In the genomic region with DNA sequence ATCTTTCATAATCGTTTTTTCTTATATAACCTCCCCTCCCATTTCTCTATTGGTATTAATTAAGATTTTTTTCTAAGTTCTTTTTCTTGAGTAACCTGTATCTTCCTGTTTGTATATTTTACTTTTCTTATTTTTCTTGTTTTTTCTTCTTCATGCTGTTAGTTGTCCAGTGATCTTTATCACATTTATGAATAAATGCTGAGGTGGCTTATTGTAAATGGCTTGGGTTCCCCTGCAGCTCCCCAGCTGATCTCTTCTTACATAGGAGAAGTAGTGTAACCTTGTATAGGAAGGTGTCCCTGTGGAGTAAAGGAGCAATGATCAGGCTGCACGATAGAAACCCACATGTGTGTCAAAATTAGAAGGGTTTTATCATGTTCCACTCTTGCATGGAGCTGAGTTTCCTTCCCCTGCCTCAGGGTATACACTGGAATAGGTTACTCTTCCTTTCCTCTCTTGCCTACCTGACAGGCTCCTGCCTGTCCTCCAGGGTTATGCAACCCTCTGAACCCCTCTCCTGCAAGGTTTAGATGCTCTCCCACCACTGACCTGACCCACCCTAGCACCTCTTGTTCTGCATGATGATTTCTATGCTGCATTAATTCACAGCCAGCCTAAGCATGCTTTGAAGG, we compare ENCODE assay signal across 15 cellular contexts.
A peak's percentile ranks its signal among the peaks of the same experiment; 100 is the strongest.
DNase-seq lines count a peak whose midpoint lies in the region; ATAC-seq lines count a peak whose summit lies in the region.
"Had no signal": no experiment of that assay in that cellular context is flagged by ENCODE, and none has a peak within 500 bp of the region (broad histone marks: within the 10 kb centered on the region; RNA-seq: fewer than 3 reads in every experiment).

No MANE protein-coding gene starts in this region.

- no peaks in the 10 kb centered on the region for H3K27me3 Mint-ChIP-seq in activated T-helper 17 cell treated with anti-CD3 and anti-CD28 coated beads, Interleukin-2, amount 50 U/mL, for 72 hours
- H3K27me3 Mint-ChIP-seq: brain had no signal

- H3K27ac ChIP-seq in BLaER1 treated with 17β-estradiol and CSF1 and Interleukin-3, amounts not matched to agents 10 nM and 100 nM: peak overlapping the region in 2 of 11 experiments; percentile 1 to 44; a peak in 1 of 22 replicates
- H3K27ac ChIP-seq: esophagus muscularis mucosa, Peyer's patch had no signal

- peaks cover 14 to 26% (median 16%) of the 10 kb centered on the region in 10 experiments for H3K4me1 ChIP-seq in BLaER1 treated with 17β-estradiol and CSF1 and Interleukin-3, amounts not matched to agents 10 nM and 100 nM

- no peaks in the 10 kb centered on the region for H3K27me3 ChIP-seq in BLaER1 treated with 17β-estradiol and CSF1 and Interleukin-3, amounts not matched to agents 10 nM and 100 nM
- H3K27me3 ChIP-seq: esophagus muscularis mucosa, Peyer's patch, upper lobe of left lung had no signal

- peaks cover 29% of the 10 kb centered on the region for H3K4me1 Mint-ChIP-seq in activated T-helper 17 cell treated with anti-CD3 and anti-CD28 coated beads, Interleukin-2, amount 50 U/mL, for 72 hours

- peaks cover 0 to 78% (median 16%) of the 10 kb centered on the region in 11 experiments; a peak in 14 of 22 replicates for H3K36me3 ChIP-seq in BLaER1 treated with 17β-estradiol and CSF1 and Interleukin-3, amounts not matched to agents 10 nM and 100 nM
- H3K36me3 ChIP-seq: esophagus muscularis mucosa, Peyer's patch, upper lobe of left lung had no signal

- H3K9ac ChIP-seq in BLaER1 treated with 17β-estradiol and CSF1 and Interleukin-3, amounts not matched to agents 10 nM and 100 nM: no peak overlapping the region

- no peak overlapping the region for H3K4me3 ChIP-seq in BLaER1 treated with 17β-estradiol and CSF1 and Interleukin-3, amounts not matched to agents 10 nM and 100 nM
- H3K4me3 ChIP-seq: esophagus muscularis mucosa, Peyer's patch, upper lobe of left lung had no signal

- peaks cover 24% of the 10 kb centered on the region for H3K36me3 Mint-ChIP-seq in activated T-helper 17 cell treated with anti-CD3 and anti-CD28 coated beads, Interleukin-2, amount 50 U/mL, for 72 hours (ENCODE audit: low read depth)

- H4K20me1 ChIP-seq in BLaER1 treated with 17β-estradiol and CSF1 and Interleukin-3, amounts not matched to agents 10 nM and 100 nM: peaks cover 0 to 96% (median 29%) of the 10 kb centered on the region in 11 experiments; a peak in 12 of 22 replicates

- ATAC-seq in GM19035 (IDR thresholded peaks at IDR 0.05; ENCODE audit: unreplicated experiment) (peak; percentile 29), HG03060 (IDR thresholded peaks at IDR 0.05; ENCODE audit: low read depth, unreplicated experiment) (peak; percentile 8), HG02571 (IDR thresholded peaks at IDR 0.05; ENCODE audit: unreplicated experiment) (no peak)
- no peak for ATAC-seq in activated T-helper 17 cell treated with anti-CD3 and anti-CD28 coated beads, Interleukin-2, amount 50 U/mL, for 72 hours (replicated peaks)

- peak overlapping the region; percentile 23 to 68 (median 53) for H3K4me2 ChIP-seq in BLaER1 treated with 17β-estradiol and CSF1 and Interleukin-3, amounts not matched to agents 10 nM and 100 nM

- no peak for DNase-seq in activated CD4-positive, CD25-positive, alpha-beta regulatory T cell treated with anti-CD3 and anti-CD28 coated beads, Interleukin-2, amount 50 U/mL, for 72 hours
- DNase-seq in DMS114 treated with DMSO at 0.1 percent for 48 hours (lab: John Stamatoyannopoulos, UW; ENCODE audit: unreplicated experiment) (no peak), NOMO-1 treated with dmso at 0.1 percent for 144 hours (lab: John Stamatoyannopoulos, UW; ENCODE audit: unreplicated experiment) (no peak)
- DNase-seq: activated T-cell treated with anti-CD3 and anti-CD28 coated beads, Interleukin-2, amount 50 U/mL, for 1 hour; C1 segment of cervical spinal cord; NCI-H226; Peyer's patch; upper lobe of left lung had no signal

- H3K27ac Mint-ChIP-seq in activated T-helper 17 cell treated with anti-CD3 and anti-CD28 coated beads, Interleukin-2, amount 50 U/mL, for 72 hours: peak overlapping the region; percentile 11
- H3K27ac Mint-ChIP-seq: brain had no signal

- no peak overlapping the region for H3K4me3 Mint-ChIP-seq in activated T-helper 17 cell treated with anti-CD3 and anti-CD28 coated beads, Interleukin-2, amount 50 U/mL, for 72 hours
- H3K4me3 Mint-ChIP-seq: brain had no signal

- H3K9me3 ChIP-seq in BLaER1 treated with 17β-estradiol and CSF1 and Interleukin-3, amounts not matched to agents 10 nM and 100 nM (replicated peaks in 1 of 11): peaks cover 19 to 35% (median 26%) of the 10 kb centered on the region in 11 experiments

- H3K9me3 Mint-ChIP-seq in activated T-helper 17 cell treated with anti-CD3 and anti-CD28 coated beads, Interleukin-2, amount 50 U/mL, for 72 hours: peaks cover 11% of the 10 kb centered on the region

Comparison
In these comparisons a context has a peak if more than half of its experiments do, and no peak if none do; other contexts are left out.
1. ATAC-seq: peak in GM19035 (single experiment) and HG03060 (single experiment); none in activated T-helper 17 cell treated with anti-CD3 and anti-CD28 coated beads, Interleukin-2, amount 50 U/mL, for 72 hours (single experiment) and HG02571 (single experiment).